In the genomic region with DNA sequence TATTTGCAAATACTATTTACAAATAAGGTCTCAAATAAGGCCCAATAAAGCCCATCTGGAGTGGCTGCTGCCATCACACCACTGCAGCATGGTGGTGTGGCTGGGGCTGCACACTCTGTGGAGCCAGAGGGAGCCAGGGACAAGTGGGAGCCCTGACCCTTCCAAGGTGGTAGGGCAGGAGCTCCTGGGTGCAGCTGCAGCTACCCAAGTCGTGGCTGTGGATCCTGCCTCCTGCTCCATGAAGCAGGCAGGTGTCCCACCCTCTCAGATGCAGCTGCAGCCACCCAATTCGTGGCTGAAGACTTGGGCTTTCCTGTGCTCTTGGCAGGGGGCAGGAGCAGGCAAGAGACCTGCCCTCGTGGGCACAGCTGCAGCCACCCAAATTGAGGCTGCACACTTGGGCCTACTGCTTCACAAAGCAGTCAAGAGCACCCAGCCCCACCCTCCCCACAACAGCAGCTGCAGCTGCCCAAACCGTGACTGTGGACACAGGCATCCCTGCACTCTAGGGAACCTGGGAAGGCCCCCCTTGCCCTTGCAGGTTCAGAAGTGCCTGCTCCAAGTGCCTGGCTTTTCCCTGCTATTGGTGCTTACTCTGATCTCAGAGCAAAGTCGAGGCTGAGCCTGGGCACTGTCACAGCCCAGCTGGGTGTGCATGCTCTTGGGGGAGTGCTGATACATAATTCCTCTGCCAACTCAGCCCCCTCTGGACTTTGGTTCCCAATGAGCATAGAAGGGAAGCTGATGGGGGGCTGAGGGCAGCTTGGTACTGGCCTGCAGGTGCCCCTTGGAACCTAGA, we compare ENCODE assay signal across 28 cellular contexts.
"Had no signal": no experiment of that assay in that cellular context is flagged by ENCODE, and none has a peak within 500 bp of the region (broad histone marks: within the 10 kb centered on the region; RNA-seq: fewer than 3 reads in every experiment).

No MANE protein-coding gene starts in this region.

- H3K4me1 ChIP-seq: adrenal gland, body of pancreas, colonic mucosa, esophagus squamous epithelium, gastroesophageal sphincter had no signal

- H3K4me3 ChIP-seq: adrenal gland, body of pancreas, colonic mucosa, esophagus squamous epithelium, gastroesophageal sphincter had no signal

- H3K9me3 ChIP-seq: adrenal gland, body of pancreas, colonic mucosa, esophagus squamous epithelium, gastroesophageal sphincter had no signal

- H3K27ac ChIP-seq: adrenal gland, body of pancreas, colonic mucosa, epithelial cell of prostate, esophagus squamous epithelium, gastroesophageal sphincter, WERI-Rb-1 had no signal

- H3K27me3 ChIP-seq: adrenal gland, body of pancreas, colonic mucosa, esophagus squamous epithelium, gastroesophageal sphincter had no signal

- ATAC-seq: activated CD4-positive, alpha-beta T cell treated with anti-CD3 and anti-CD28 coated beads for 36 hours; activated CD8-positive, alpha-beta memory T cell treated with anti-CD3 and anti-CD28 coated beads, Interleukin-2, amount 10 ng/mL, durations not matched to agents 7 days and 5 days; activated CD8-positive, alpha-beta T cell treated with anti-CD3 and anti-CD28 coated beads, Interleukin-2, amount 10 ng/mL, durations not matched to agents 7 days and 5 days; activated naive CD8-positive, alpha-beta T cell treated with anti-CD3 and anti-CD28 coated beads, Interleukin-2, amount 50 U/mL, for 24 hours; body of pancreas; gastroesophageal sphincter; T-helper 17 cell had no signal

- DNase-seq: activated B cell treated with CpG ODN at 0.5 μM for 24 hours; activated CD4-positive, alpha-beta memory T cell treated with anti-CD3 and anti-CD28 coated beads for 36 hours; activated CD4-positive, alpha-beta T cell treated with anti-CD3 and anti-CD28 coated beads for 36 hours; activated CD4-positive, alpha-beta T cell treated with anti-CD3 and anti-CD28 coated beads, Interleukin-2, amount 10 ng/mL, durations not matched to agents 24 days and 14 days; activated CD4-positive, CD25-positive, alpha-beta regulatory T cell treated with anti-CD3 and anti-CD28 coated beads, Interleukin-2, amount 50 U/mL, for 72 hours; activated CD8-positive, alpha-beta memory T cell treated with anti-CD3 and anti-CD28 coated beads, Interleukin-2, amount 10 ng/mL, durations not matched to agents 7 days and 5 days; activated CD8-positive, alpha-beta memory T cell treated with anti-CD3 and anti-CD28 coated beads, Interleukin-2, amount 50 U/mL, for 4 hours; activated CD8-positive, alpha-beta T cell treated with anti-CD3 and anti-CD28 coated beads, Interleukin-2, amount 10 ng/mL, durations not matched to agents 7 days and 5 days; activated effector memory CD4-positive, alpha-beta T cell treated with anti-CD3 and anti-CD28 coated beads, Interleukin-2, amount 50 U/mL, for 16 hours; activated naive CD4-positive, alpha-beta T cell treated with anti-CD3 and anti-CD28 coated beads for 36 hours; activated naive CD8-positive, alpha-beta T cell treated with anti-CD3 and anti-CD28 coated beads for 36 hours; activated naive CD8-positive, alpha-beta T cell treated with anti-CD3 and anti-CD28 coated beads, Interleukin-2, amount 50 U/mL, for 24 hours; activated T-cell treated with anti-CD3 and anti-CD28 coated beads, Interleukin-2, amount 50 U/mL, for 1 hour; activated T-cell treated with anti-CD3 and anti-CD28 coated beads, Interleukin-2, amount 50 U/mL, for 48 hours; adrenal gland; amygdala; body of pancreas; caudate nucleus; colonic mucosa; effector CD8-positive, alpha-beta T cell; esophagus squamous epithelium; foreskin melanocyte; T-helper 1 cell; T-helper 17 cell; T1000; WERI-Rb-1 had no signal
